Comparison of ENCODE assay signal across 8 cellular contexts in the genomic region with DNA sequence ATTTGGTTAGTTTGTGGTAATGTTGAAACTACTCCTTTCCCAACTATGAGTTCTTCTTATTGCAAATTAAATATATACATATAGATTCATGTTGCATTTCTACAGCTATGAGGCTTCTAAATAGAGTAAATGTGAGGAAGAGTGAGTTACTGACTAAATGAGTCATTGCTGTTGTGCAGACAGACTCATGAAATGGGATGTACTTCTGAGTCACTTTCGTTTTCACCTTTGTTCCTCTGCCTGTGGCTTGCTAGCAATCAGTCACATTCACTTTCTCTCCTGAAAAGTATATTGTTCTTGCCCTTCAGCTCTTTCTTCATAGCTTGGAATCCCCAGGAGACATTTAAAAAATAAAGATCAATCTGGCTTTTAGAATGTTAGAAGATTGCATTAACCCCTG.
DNase-seq lines count a peak whose midpoint lies in the region; ATAC-seq and TF ChIP-seq lines count a peak whose summit lies in the region.
"Had no signal": no experiment of that assay in that cellular context is flagged by ENCODE, and none has a peak within 500 bp of the region (broad histone marks: within the 10 kb centered on the region; RNA-seq: fewer than 3 reads in every experiment).

No MANE protein-coding gene starts in this region.

- no peaks in the 10 kb centered on the region for H3K27me3 Mint-ChIP-seq in activated T-helper 1 cell treated with anti-CD3 and anti-CD28 coated beads, Interleukin-12 subunit alpha, Interleukin-12 subunit beta, Interleukin-2, Interleukin-4 antibody, amounts not matched to agents 30 ng/mL and 10 ng/mL and 1 ng/mL, durations not matched to agents 14 hours and 24 hours and 36 hours (ENCODE audit: insufficient read depth)

- intact Hi-C loops in activated T-helper 1 cell treated with anti-CD3 and anti-CD28 coated beads, Interleukin-12 subunit alpha, Interleukin-12 subunit beta, Interleukin-2, Interleukin-4 antibody, amounts not matched to agents 30 ng/mL and 10 ng/mL and 1 ng/mL, durations not matched to agents 14 hours and 24 hours and 36 hours (cut with micrococcal nuclease): loop anchor here (1.0 to 2.0 kb wide), 2 partner anchors 193 to 294 kb away; no protein-coding TSS in a partner anchor
- intact Hi-C loops in uterus (cut with DNase I; ENCODE audit: low total_unique reads): no loop called here

- H3K4me1 ChIP-seq in uterus: no peaks in the 10 kb centered on the region

- H3K27ac ChIP-seq in uterus: no peak overlapping the region
- H3K27ac ChIP-seq: SK-N-MC had no signal

- no peaks in the 10 kb centered on the region for H3K9me3 Mint-ChIP-seq in activated T-helper 1 cell treated with anti-CD3 and anti-CD28 coated beads, Interleukin-12 subunit alpha, Interleukin-12 subunit beta, Interleukin-2, Interleukin-4 antibody, amounts not matched to agents 30 ng/mL and 10 ng/mL and 1 ng/mL, durations not matched to agents 14 hours and 24 hours and 36 hours

- no peak overlapping the region for H3K4me3 ChIP-seq in uterus
- H3K4me3 ChIP-seq: SK-N-MC had no signal

- ATAC-seq in GM18868 (IDR thresholded peaks at IDR 0.05; ENCODE audit: unreplicated experiment): peak; percentile 100

- no peaks in the 10 kb centered on the region for H3K27me3 ChIP-seq in uterus

- H3K36me3 ChIP-seq in uterus: no peaks in the 10 kb centered on the region

- no peak for TF ChIP-seq POLR2A in uterus (IDR thresholded peaks at IDR 0.05)

- H3K27ac Mint-ChIP-seq in activated T-helper 1 cell treated with anti-CD3 and anti-CD28 coated beads, Interleukin-12 subunit alpha, Interleukin-12 subunit beta, Interleukin-2, Interleukin-4 antibody, amounts not matched to agents 30 ng/mL and 10 ng/mL and 1 ng/mL, durations not matched to agents 14 hours and 24 hours and 36 hours: no peak overlapping the region

- peaks cover 6% of the 10 kb centered on the region for H3K4me1 Mint-ChIP-seq in activated T-helper 1 cell treated with anti-CD3 and anti-CD28 coated beads, Interleukin-12 subunit alpha, Interleukin-12 subunit beta, Interleukin-2, Interleukin-4 antibody, amounts not matched to agents 30 ng/mL and 10 ng/mL and 1 ng/mL, durations not matched to agents 14 hours and 24 hours and 36 hours (ENCODE audit: low read depth)

- H3K36me3 Mint-ChIP-seq in activated T-helper 1 cell treated with anti-CD3 and anti-CD28 coated beads, Interleukin-12 subunit alpha, Interleukin-12 subunit beta, Interleukin-2, Interleukin-4 antibody, amounts not matched to agents 30 ng/mL and 10 ng/mL and 1 ng/mL, durations not matched to agents 14 hours and 24 hours and 36 hours (ENCODE audit: low read depth): no peaks in the 10 kb centered on the region

- DNase-seq in H4 (ENCODE audit: low spot score) (peak; percentile 48), LoVo (ENCODE audit: low spot score) (peak; percentile 38), dermis blood vessel endothelial cell (peak; percentile 0), uterus (no peak)
- no peak for DNase-seq in activated T-helper 1 cell treated with anti-CD3 and anti-CD28 coated beads, Interleukin-12 subunit alpha, Interleukin-12 subunit beta, Interleukin-2, Interleukin-4 antibody, amounts not matched to agents 30 ng/mL and 10 ng/mL and 1 ng/mL, durations not matched to agents 14 hours and 24 hours and 36 hours (ENCODE audit: low spot score)
- DNase-seq in stimulated activated CD4-positive, alpha-beta T cell treated with anti-CD3 and anti-CD28 coated beads, Interleukin-4, amount 100 ng/mL, for 4 hours: no peak

- H3K4me3 Mint-ChIP-seq in activated T-helper 1 cell treated with anti-CD3 and anti-CD28 coated beads, Interleukin-12 subunit alpha, Interleukin-12 subunit beta, Interleukin-2, Interleukin-4 antibody, amounts not matched to agents 30 ng/mL and 10 ng/mL and 1 ng/mL, durations not matched to agents 14 hours and 24 hours and 36 hours: no peak overlapping the region

- no peak for TF ChIP-seq CTCF in uterus (IDR thresholded peaks at IDR 0.05)

- no peaks in the 10 kb centered on the region for H3K9me3 ChIP-seq in uterus

Comparison
In these comparisons a context has a peak if more than half of its experiments do, and no peak if none do; other contexts are left out.
1. DNase-seq: peak in H4 (single experiment), LoVo (single experiment) and dermis blood vessel endothelial cell (single experiment); none in activated T-helper 1 cell treated with anti-CD3 and anti-CD28 coated beads, Interleukin-12 subunit alpha, Interleukin-12 subunit beta, Interleukin-2, Interleukin-4 antibody, amounts not matched to agents 30 ng/mL and 10 ng/mL and 1 ng/mL, durations not matched to agents 14 hours and 24 hours and 36 hours (single experiment), uterus (0 of 2) and stimulated activated CD4-positive, alpha-beta T cell treated with anti-CD3 and anti-CD28 coated beads, Interleukin-4, amount 100 ng/mL, for 4 hours (0 of 2).